Comparison of ENCODE assay signal across 10 cellular contexts in genomic region chr4:159178147-159178541, GRCh38.
DNase-seq lines count a peak whose midpoint lies in the region; ATAC-seq lines count a peak whose summit lies in the region.
"Had no signal": no experiment of that assay in that cellular context is flagged by ENCODE, and none has a peak within 500 bp of the region (broad histone marks: within the 10 kb centered on the region; RNA-seq: fewer than 3 reads in every experiment).

No MANE protein-coding gene starts in this region.

- no peak overlapping the region for H3K4me3 ChIP-seq in skeletal muscle cell (ENCODE audit: low read depth, low read length)

- DNase-seq in NCI-H510A treated with DMSO at 0.1 percent for 48 hours (lab: John Stamatoyannopoulos, UW) (peak; percentile 17), NCI-H510A (lab: John Stamatoyannopoulos, UW) (no peak), SIG-M5 treated with dmso at 0.1 percent for 504 hours (lab: John Stamatoyannopoulos, UW; ENCODE audit: unreplicated experiment) (peak; percentile 87), skeletal muscle cell (ENCODE audit: low read depth) (peak; percentile 21), hepatic stellate cell (ENCODE audit: low spot score) (no peak), RPMI8226 (no peak), NCI-H526 treated with DMSO at 0.1 percent for 48 hours (lab: John Stamatoyannopoulos, UW) (no peak)
- DNase-seq: foreskin melanocyte, NCI-H345 had no signal

- peak; percentile 29 for ATAC-seq in HG03095 (IDR thresholded peaks at IDR 0.05; ENCODE audit: unreplicated experiment)

Comparison
In these comparisons a context has a peak if more than half of its experiments do, and no peak if none do; other contexts are left out.
1. DNase-seq: peak in NCI-H510A treated with DMSO at 0.1 percent for 48 hours (single experiment), SIG-M5 treated with dmso at 0.1 percent for 504 hours (single experiment) and skeletal muscle cell (single experiment); none in NCI-H510A (single experiment), hepatic stellate cell (single experiment), RPMI8226 (single experiment) and NCI-H526 treated with DMSO at 0.1 percent for 48 hours (single experiment).